1 cellular context compared by ENCODE assay signal in the genomic region with DNA sequence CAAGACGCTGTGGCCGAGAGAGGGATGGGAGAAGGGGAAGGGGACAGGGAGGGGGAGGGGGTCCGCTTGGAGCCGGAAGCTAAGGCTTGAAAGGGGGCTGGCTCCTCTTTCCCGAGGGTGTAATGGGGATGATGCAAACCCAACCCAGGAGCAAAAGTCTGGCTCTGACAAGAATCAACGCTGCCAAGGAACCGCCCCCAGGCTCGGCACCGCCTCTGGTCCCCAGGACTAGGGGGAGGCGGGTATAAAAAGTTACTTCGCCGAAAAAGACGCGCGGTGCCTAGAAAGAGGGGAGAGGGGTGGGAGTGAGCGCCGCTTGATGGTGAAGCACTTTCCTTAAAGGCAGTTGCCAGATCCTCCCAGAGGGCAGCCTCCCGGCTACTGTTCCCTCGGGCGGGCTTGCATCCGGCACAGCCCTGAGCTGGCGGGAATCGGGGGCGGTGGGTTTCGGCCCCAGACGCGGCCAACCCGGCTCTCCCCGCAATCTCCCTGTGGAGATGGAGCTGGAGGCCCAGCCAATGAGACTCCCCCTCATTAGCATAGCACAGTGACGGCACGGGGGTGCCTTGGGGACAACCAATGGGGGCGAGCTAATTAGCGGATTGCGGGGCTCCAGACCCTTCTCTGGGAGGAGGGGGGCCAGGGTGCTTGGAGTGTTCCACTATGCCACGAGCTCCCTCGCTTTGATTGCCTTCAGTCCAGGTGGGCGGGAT.
TF ChIP-seq lines count a peak whose summit lies in the region.

A gene (minus strand): TSS at position 40 of the 713 bp plus-strand sequence. CDS start 131 bp downstream, outside the sequence.

TF ChIP-seq in GM23338, 12 proteins besides CTCF, POLR2A, EP300 and RAD21 (continued from another document):
- TF ChIP-seq, protein P1, sequence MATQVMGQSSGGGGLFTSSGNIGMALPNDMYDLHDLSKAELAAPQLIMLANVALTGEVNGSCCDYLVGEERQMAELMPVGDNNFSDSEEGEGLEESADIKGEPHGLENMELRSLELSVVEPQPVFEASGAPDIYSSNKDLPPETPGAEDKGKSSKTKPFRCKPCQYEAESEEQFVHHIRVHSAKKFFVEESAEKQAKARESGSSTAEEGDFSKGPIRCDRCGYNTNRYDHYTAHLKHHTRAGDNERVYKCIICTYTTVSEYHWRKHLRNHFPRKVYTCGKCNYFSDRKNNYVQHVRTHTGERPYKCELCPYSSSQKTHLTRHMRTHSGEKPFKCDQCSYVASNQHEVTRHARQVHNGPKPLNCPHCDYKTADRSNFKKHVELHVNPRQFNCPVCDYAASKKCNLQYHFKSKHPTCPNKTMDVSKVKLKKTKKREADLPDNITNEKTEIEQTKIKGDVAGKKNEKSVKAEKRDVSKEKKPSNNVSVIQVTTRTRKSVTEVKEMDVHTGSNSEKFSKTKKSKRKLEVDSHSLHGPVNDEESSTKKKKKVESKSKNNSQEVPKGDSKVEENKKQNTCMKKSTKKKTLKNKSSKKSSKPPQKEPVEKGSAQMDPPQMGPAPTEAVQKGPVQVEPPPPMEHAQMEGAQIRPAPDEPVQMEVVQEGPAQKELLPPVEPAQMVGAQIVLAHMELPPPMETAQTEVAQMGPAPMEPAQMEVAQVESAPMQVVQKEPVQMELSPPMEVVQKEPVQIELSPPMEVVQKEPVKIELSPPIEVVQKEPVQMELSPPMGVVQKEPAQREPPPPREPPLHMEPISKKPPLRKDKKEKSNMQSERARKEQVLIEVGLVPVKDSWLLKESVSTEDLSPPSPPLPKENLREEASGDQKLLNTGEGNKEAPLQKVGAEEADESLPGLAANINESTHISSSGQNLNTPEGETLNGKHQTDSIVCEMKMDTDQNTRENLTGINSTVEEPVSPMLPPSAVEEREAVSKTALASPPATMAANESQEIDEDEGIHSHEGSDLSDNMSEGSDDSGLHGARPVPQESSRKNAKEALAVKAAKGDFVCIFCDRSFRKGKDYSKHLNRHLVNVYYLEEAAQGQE (IDR thresholded peaks at IDR 0.05; ENCODE audit: unreplicated experiment), result no peak
- no peak for TF ChIP-seq EZH2 (IDR thresholded peaks at IDR 0.05; ENCODE audit: low read depth, unreplicated experiment)
- peak; percentile 86 for TF ChIP-seq POLR2AphosphoS5 (IDR thresholded peaks at IDR 0.05; ENCODE audit: low read depth)
- TF ChIP-seq NANOG (IDR thresholded peaks at IDR 0.05; ENCODE audit: borderline replicate concordance), result no peak
- no peak for TF ChIP-seq ZNF331 (CRISPR knock-in tag; IDR thresholded peaks at IDR 0.05; ENCODE audit: low read depth)
